25 cellular contexts compared by ENCODE assay signal in genomic region chr18:32358075-32358474, GRCh38.
DNase-seq lines count a peak whose midpoint lies in the region; ATAC-seq and TF ChIP-seq lines count a peak whose summit lies in the region.
"Had no signal": no experiment of that assay in that cellular context is flagged by ENCODE, and none has a peak within 500 bp of the region (broad histone marks: within the 10 kb centered on the region; RNA-seq: fewer than 3 reads in every experiment).

No MANE protein-coding gene starts in this region.

- ATAC-seq in Right ventricle myocardium inferior (peak; percentile 26), GM18858 (IDR thresholded peaks at IDR 0.05; ENCODE audit: unreplicated experiment) (no peak)
- ATAC-seq: A549, natural killer cell, upper lobe of right lung had no signal

- 98% methylated on average over 6 of the region's 8 CpGs for WGBS in esophagus muscularis mucosa

- POLR2A ChIA-PET in HEK293 (lab: Yijun Ruan, JAX) = no interaction called here

- H4K20me1 ChIP-seq in neural progenitor cell (ENCODE audit: low read depth) = no peaks in the 10 kb centered on the region

- TF ChIP-seq EP300 in esophagus muscularis mucosa (IDR thresholded peaks at IDR 0.05) = no peak

- no peak overlapping the region for H3K9ac ChIP-seq in neural progenitor cell

- H3K4me1 ChIP-seq in HEK293 (ENCODE audit: control insufficient read depth, insufficient read depth, low read length) (no peaks in the 10 kb centered on the region), neural progenitor cell (no peaks in the 10 kb centered on the region), esophagus muscularis mucosa (peaks cover 6 to 30% (median 18%) of the 10 kb centered on the region in 4 donors)

- TF ChIP-seq CTCF in HEK293 (tag by site-specific recombination; IDR thresholded peaks at IDR 0.05) = no peak
- peak; percentile 3 for TF ChIP-seq CTCF in astrocyte of the cerebellum (IDR thresholded peaks at IDR 0.05; ENCODE audit: low read depth, low read length, missing control alignments)
- TF ChIP-seq CTCF in neural progenitor cell (IDR thresholded peaks at IDR 0.05) = no peak
- no peak for TF ChIP-seq CTCF in esophagus muscularis mucosa (IDR thresholded peaks at IDR 0.05)

- H2AFZ ChIP-seq in neural progenitor cell (replicated peaks) = no peak overlapping the region

- no peaks in the 10 kb centered on the region for H3K27me3 Mint-ChIP-seq in neural progenitor cell (ENCODE audit: insufficient read depth, low read depth)
- H3K27me3 Mint-ChIP-seq: IgD-negative memory B cell had no signal

- TF ChIP-seq POLR2A in esophagus muscularis mucosa (IDR thresholded peaks at IDR 0.05; ENCODE audit: low read depth) = no peak

- no peak overlapping the region for H3K27ac Mint-ChIP-seq in neural progenitor cell
- H3K27ac Mint-ChIP-seq: activated T-cell treated with anti-CD3 and anti-CD28 coated beads, Interleukin-2, amount 50 U/mL, for 24 hours; IgD-negative memory B cell; natural killer cell had no signal

- H3K4me3 ChIP-seq in HEK293 (ENCODE audit: low read depth, low read length) = no peak overlapping the region
- no peak overlapping the region for H3K4me3 ChIP-seq in astrocyte of the cerebellum (ENCODE audit: low read depth, low read length)
- no peak overlapping the region for H3K4me3 ChIP-seq in neural progenitor cell
- H3K4me3 ChIP-seq in esophagus muscularis mucosa = no peak overlapping the region
- H3K4me3 ChIP-seq: A549, dorsolateral prefrontal cortex, pancreas, upper lobe of right lung had no signal

- H3K36me3 Mint-ChIP-seq in neural progenitor cell = peaks cover 5% of the 10 kb centered on the region
- H3K36me3 Mint-ChIP-seq: IgD-negative memory B cell, natural killer cell had no signal

- CTCF ChIA-PET in HEK293 (lab: Yijun Ruan, JAX) = interaction anchor here (0.6 to 1.5 kb wide), 5 partner anchors 12 to 458 kb away, joined by 3 to 6 read pairs (median 4); no protein-coding TSS in a partner anchor

- H3K27ac ChIP-seq in HEK293 (ENCODE audit: extremely low read depth, low read depth, low read length) = no peak overlapping the region
- H3K27ac ChIP-seq in neural progenitor cell = no peak overlapping the region
- no peak overlapping the region for H3K27ac ChIP-seq in esophagus muscularis mucosa (replicated peaks in 1 of 4)
- H3K27ac ChIP-seq: A549, dorsolateral prefrontal cortex, upper lobe of right lung had no signal

- no peak overlapping the region for H3K4me2 ChIP-seq in neural progenitor cell
- H3K4me2 ChIP-seq: A549 had no signal

- intact Hi-C loops in Right ventricle myocardium inferior (cut with DNase I) = no loop called here
- intact Hi-C loops in cardiac septum (cut with DNase I) = no loop called here
- intact Hi-C loops in esophagus muscularis mucosa (cut with DNase I) = no loop called here

- no peaks in the 10 kb centered on the region for H3K79me2 ChIP-seq in neural progenitor cell (ENCODE audit: low read depth)

- no peak for DNase-seq in Right ventricle myocardium inferior (ENCODE audit: missing footprints)
- DNase-seq in cardiac septum (ENCODE audit: low spot score) = no peak
- no peak for DNase-seq in astrocyte of the cerebellum (ENCODE audit: low read depth)
- DNase-seq in neural progenitor cell (ENCODE audit: low spot score) = peak; percentile 8
- no peak for DNase-seq in esophagus muscularis mucosa (ENCODE audit: extremely low spot score)
- DNase-seq in H4 (ENCODE audit: low spot score) = no peak
- DNase-seq: activated CD4-positive, CD25-positive, alpha-beta regulatory T cell treated with anti-CD3 and anti-CD28 coated beads, Interleukin-2, amount 50 U/mL, for 72 hours; activated T-cell treated with anti-CD3 and anti-CD28 coated beads, Interleukin-2, amount 50 U/mL, for 24 hours; caudate nucleus; COR-L47; dorsolateral prefrontal cortex; EL; head of caudate nucleus; midbrain; MM.1S; natural killer cell; NCI-H1436; NCI-H2107; pancreas; T1000; upper lobe of right lung had no signal

- H3K27me3 ChIP-seq in neural progenitor cell = no peaks in the 10 kb centered on the region
- no peaks in the 10 kb centered on the region for H3K27me3 ChIP-seq in esophagus muscularis mucosa
- H3K27me3 ChIP-seq: dorsolateral prefrontal cortex, pancreas, upper lobe of right lung had no signal

- H3K4me3 Mint-ChIP-seq in neural progenitor cell = no peak overlapping the region
- H3K4me3 Mint-ChIP-seq: activated T-cell treated with anti-CD3 and anti-CD28 coated beads, Interleukin-2, amount 50 U/mL, for 24 hours; IgD-negative memory B cell; natural killer cell had no signal

- no peaks in the 10 kb centered on the region for H3F3A ChIP-seq in neural progenitor cell (ENCODE audit: low read depth)

- H3K4me1 Mint-ChIP-seq in neural progenitor cell = peaks cover 4% of the 10 kb centered on the region
- H3K4me1 Mint-ChIP-seq: IgD-negative memory B cell, natural killer cell had no signal

- H3K9me3 Mint-ChIP-seq in neural progenitor cell = peaks cover 3% of the 10 kb centered on the region
- H3K9me3 Mint-ChIP-seq: activated T-cell treated with anti-CD3 and anti-CD28 coated beads, Interleukin-2, amount 50 U/mL, for 24 hours; IgD-negative memory B cell; natural killer cell had no signal

- no peaks in the 10 kb centered on the region for H3K36me3 ChIP-seq in HEK293 (ENCODE audit: control insufficient read depth in 2 of 2, insufficient read depth in 1 of 2, low read length in 2 of 2)
- no peaks in the 10 kb centered on the region for H3K36me3 ChIP-seq in neural progenitor cell
- no peaks in the 10 kb centered on the region for H3K36me3 ChIP-seq in esophagus muscularis mucosa
- H3K36me3 ChIP-seq: pancreas, upper lobe of right lung had no signal

- no peaks in the 10 kb centered on the region for H3K9me3 ChIP-seq in HEK293 (ENCODE audit: control insufficient read depth, insufficient read depth, low read depth, low read length)
- H3K9me3 ChIP-seq in neural progenitor cell (ENCODE audit: low read depth) = no peaks in the 10 kb centered on the region
- no peaks in the 10 kb centered on the region for H3K9me3 ChIP-seq in esophagus muscularis mucosa
- H3K9me3 ChIP-seq: A549, pancreas, upper lobe of right lung had no signal

- in situ Hi-C loops in astrocyte of the cerebellum (cut with HindIII; ENCODE audit: low sequenced_read_pairs) = no loop called here

TF ChIP-seq in HEK293, 187 proteins besides CTCF, POLR2A, EP300 and RAD21:
- peak; percentile 63 for TF ChIP-seq GLIS1 (tag by site-specific recombination; IDR thresholded peaks at IDR 0.05)
- TF ChIP-seq ZBTB8A (tag by site-specific recombination; IDR thresholded peaks at IDR 0.05) = no peak
TF ChIP-seq in HEK293: peak in this region for 1.
